8 cellular contexts compared by ENCODE assay signal in the genomic region with DNA sequence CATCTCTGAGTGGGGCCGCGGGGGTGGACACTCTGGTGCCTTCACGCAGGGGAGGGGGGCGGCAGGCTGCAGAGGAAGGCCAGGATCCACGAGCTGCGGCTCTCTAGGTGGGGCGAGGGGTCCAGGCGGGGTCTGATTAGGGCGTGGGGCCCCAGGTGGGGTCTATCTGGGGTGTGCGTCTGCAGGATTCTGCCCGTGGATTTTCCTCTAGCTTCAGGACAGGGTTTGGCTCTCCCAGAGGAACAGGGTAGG. TPM values are rescaled to one million over a fixed set of nuclear protein-coding genes. Genes with fewer than 3 reads are reported as not detected.
A peak's percentile ranks its signal among the peaks of the same experiment; 100 is the strongest.
DNase-seq lines count a peak whose midpoint lies in the region; ATAC-seq, FAIRE-seq and TF ChIP-seq lines count a peak whose summit lies in the region.

No MANE protein-coding gene starts in this region.

- no peaks in the 10 kb centered on the region for H3K36me3 Mint-ChIP-seq in astrocyte (ENCODE audit: low read depth, unreplicated experiment)

- TF ChIP-seq CTCF in astrocyte (IDR thresholded peaks at IDR 0.05; ENCODE audit: insufficient read depth, low read depth, low read length), result no peak
- no peak for TF ChIP-seq CTCF in left lung (IDR thresholded peaks at IDR 0.05)
- TF ChIP-seq CTCF in tibial nerve (IDR thresholded peaks at IDR 0.05), result no peak

- ATAC-seq in Right ventricle myocardium inferior (peak; percentile 25), left lung (peak; percentile 7), GM18517 (IDR thresholded peaks at IDR 0.05; ENCODE audit: unreplicated experiment) (no peak)

- intact Hi-C loops in Right ventricle myocardium inferior (cut with DNase I) (loop anchor here (5.0 kb wide), 1 partner anchor 242 kb away; no protein-coding TSS in a partner anchor), cardiac septum (cut with DNase I) (loop anchor here (5.0 kb wide), 2 partner anchors 33 to 187 kb away; no protein-coding TSS in a partner anchor), left lung (cut with DNase I) (no loop called here)

- H3K36me3 ChIP-seq in astrocyte (ENCODE audit: insufficient read depth, low read length) (peaks cover 3% of the 10 kb centered on the region), left lung (peaks cover 0 to 29% of the 10 kb centered on the region in 2 donors), tibial nerve (peaks cover 0 to 32% (median 0%) of the 10 kb centered on the region in 3 donors)

- peak overlapping the region; percentile 25 for H3K9ac ChIP-seq in astrocyte (ENCODE audit: low read length)

- H3K27me3 ChIP-seq in astrocyte (ENCODE audit: insufficient read depth, low read length) (no peaks in the 10 kb centered on the region), left lung (peaks cover 0 to 25% of the 10 kb centered on the region in 2 donors), tibial nerve (no peaks in the 10 kb centered on the region)

- FAIRE-seq in astrocyte (lab: Jason Lieb, UNC), result no peak

- H3K27ac ChIP-seq in astrocyte (ENCODE audit: low read depth, low read length) (no peak overlapping the region), left lung (peak overlapping the region in 1 of 2 donors; percentile 43), tibial nerve (peak overlapping the region; percentile 25 to 80 (median 63))

- no peak overlapping the region for H3K27ac Mint-ChIP-seq in astrocyte (ENCODE audit: unreplicated experiment)

- TF ChIP-seq EP300 in tibial nerve (IDR thresholded peaks at IDR 0.05), result no peak

- peaks cover 14% of the 10 kb centered on the region for H3K79me2 ChIP-seq in astrocyte (ENCODE audit: insufficient read depth, low read length)

- H2AFZ ChIP-seq in astrocyte (ENCODE audit: low read depth, low read length), result no peak overlapping the region

- H3K4me1 Mint-ChIP-seq in astrocyte (ENCODE audit: low read depth, unreplicated experiment), result peaks cover 8% of the 10 kb centered on the region

- DNase-seq in Right ventricle myocardium inferior (ENCODE audit: missing footprints) (no peak), cardiac septum (ENCODE audit: low spot score) (no peak), astrocyte (ENCODE audit: low read depth) (no peak), left lung (no peak), tibial nerve (ENCODE audit: low spot score in 2 of 2) (no peak), NCI-H2227 treated with DMSO at 0.1 percent for 48 hours (lab: John Stamatoyannopoulos, UW) (no peak)
- no peak for DNase-seq in effector CD4-positive, alpha-beta T cell

- peak overlapping the region; percentile 85 for H3K4me2 ChIP-seq in astrocyte (ENCODE audit: low read length)

- peaks cover 7% of the 10 kb centered on the region for H3K9me3 Mint-ChIP-seq in astrocyte (ENCODE audit: unreplicated experiment)

- WGBS in tibial nerve, 2 donors, result 0 to 1% methylated on average over 2 to 10 of the region's 11 CpGs

- H3K4me3 ChIP-seq in astrocyte (ENCODE audit: insufficient read depth, low read depth, low read length), result peak overlapping the region; percentile 41
- peak overlapping the region; percentile 42 to 46 for H3K4me3 ChIP-seq in left lung
- peak overlapping the region; percentile 39 to 56 (median 50) for H3K4me3 ChIP-seq in tibial nerve

- peaks cover 39% of the 10 kb centered on the region for H4K20me1 ChIP-seq in astrocyte (ENCODE audit: insufficient read depth, low read length)

- no peaks in the 10 kb centered on the region for H3K27me3 Mint-ChIP-seq in astrocyte (ENCODE audit: low read depth, unreplicated experiment)

- H3K4me3 Mint-ChIP-seq in astrocyte (ENCODE audit: unreplicated experiment), result peak overlapping the region; percentile 78

- H3K9me3 ChIP-seq in astrocyte (ENCODE audit: insufficient read depth, low read depth, low read length) (no peaks in the 10 kb centered on the region), left lung (no peaks in the 10 kb centered on the region), tibial nerve (no peaks in the 10 kb centered on the region)

- H3K4me1 ChIP-seq in astrocyte (ENCODE audit: insufficient read depth, low read length) (peaks cover 8% of the 10 kb centered on the region), left lung (peaks cover 2 to 31% of the 10 kb centered on the region in 2 donors), tibial nerve (peaks cover 0 to 41% (median 15%) of the 10 kb centered on the region in 4 donors)

- no peak for TF ChIP-seq POLR2A in tibial nerve (IDR thresholded peaks at IDR 0.05)

RNA-seq across cellular contexts. Expression of a gene that starts 6.3 kb away (rescaled TPM):
- total RNA-seq in Right ventricle myocardium inferior (7.1 TPM), cardiac septum (10.7 TPM), astrocyte (17.5 and 18.5 TPM in 2 replicates), left lung (10 to 100 TPM; 13.4 to 16.1 TPM), tibial nerve (10 to 100 TPM; 33.4 to 45.3 (median 40.6) TPM)

RNA-seq across cellular contexts. Expression of a gene that starts 6.4 kb away (rescaled TPM):
- total RNA-seq in Right ventricle myocardium inferior (30.1 TPM), cardiac septum (44.0 TPM), astrocyte (31.6 and 31.9 TPM in 2 replicates), left lung (10 to 100 TPM; 24.5 to 29.7 TPM), tibial nerve (10 to 100 TPM; 49.4 to 69.9 (median 62.8) TPM)

Comparison
In these comparisons a context has a peak if more than half of its experiments do, and no peak if none do; other contexts are left out.
1. intact Hi-C loops: an anchor here in Right ventricle myocardium inferior (5.0 kb wide) and cardiac septum (5.0 kb wide); none called in left lung.